29 cellular contexts compared by ENCODE assay signal in the genomic region with DNA sequence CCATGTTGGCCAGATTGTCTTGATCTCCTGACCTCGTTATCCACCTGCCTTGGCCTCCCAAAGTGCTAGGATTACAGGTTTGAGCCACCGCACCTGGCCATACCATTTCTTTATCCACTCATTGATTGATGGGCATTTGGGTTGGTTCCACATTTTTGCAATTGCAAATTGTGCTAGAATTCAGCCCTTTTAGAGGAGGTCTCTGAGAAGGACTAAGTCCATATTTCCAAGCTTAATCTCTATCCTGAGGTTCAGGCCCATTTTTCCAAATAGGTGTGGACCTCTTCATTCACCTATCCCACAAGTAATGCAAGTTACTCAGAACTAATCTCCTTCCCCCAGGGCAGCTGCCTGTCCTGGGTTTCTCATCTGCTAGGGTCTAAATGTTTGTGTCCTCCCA.
"Had no signal": no experiment of that assay in that cellular context is flagged by ENCODE, and none has a peak within 500 bp of the region (broad histone marks: within the 10 kb centered on the region; RNA-seq: fewer than 3 reads in every experiment).

No MANE protein-coding gene starts in this region.

- H3K36me3 ChIP-seq: colonic mucosa, esophagus muscularis mucosa, esophagus squamous epithelium, gastrocnemius medialis, gastroesophageal sphincter, heart left ventricle, heart right ventricle had no signal

- H3K9me3 ChIP-seq: colonic mucosa, gastrocnemius medialis, gastroesophageal sphincter had no signal

- ATAC-seq: effector memory CD8-positive, alpha-beta T cell; esophagus mucosa; foreskin keratinocyte; gastrocnemius medialis; gastroesophageal sphincter; heart left ventricle; heart right ventricle had no signal

- H3K4me1 ChIP-seq: colonic mucosa had no signal

- H3K4me3 ChIP-seq: colonic mucosa, coronary artery, dorsolateral prefrontal cortex, esophagus muscularis mucosa, esophagus squamous epithelium, gastrocnemius medialis, gastroesophageal sphincter, heart left ventricle, heart right ventricle had no signal

- H3K9me3 Mint-ChIP-seq: effector memory CD8-positive, alpha-beta T cell had no signal

- H3K27ac Mint-ChIP-seq: dendritic cell treated with granulocyte-macrophage colony-stimulating factor and Interleukin-4, amounts not matched to agents 40 ng/mL and 50 ng/mL, for 4 days; effector memory CD8-positive, alpha-beta T cell; endodermal cell had no signal

- H3K27me3 ChIP-seq: colonic mucosa, dorsolateral prefrontal cortex, esophagus muscularis mucosa, esophagus squamous epithelium, foreskin keratinocyte, gastrocnemius medialis, gastroesophageal sphincter, heart left ventricle had no signal

- H3K27ac ChIP-seq: colonic mucosa, coronary artery, epithelial cell of prostate, esophagus muscularis mucosa, esophagus squamous epithelium, foreskin keratinocyte, gastrocnemius medialis, gastroesophageal sphincter, heart left ventricle, heart right ventricle had no signal

- H3K4me3 Mint-ChIP-seq: dendritic cell treated with granulocyte-macrophage colony-stimulating factor and Interleukin-4, amounts not matched to agents 40 ng/mL and 50 ng/mL, for 4 days; effector memory CD8-positive, alpha-beta T cell; endodermal cell had no signal

- FAIRE-seq: colon, endometrium, endothelial cell of umbilical vein, frontal cortex had no signal

- H3K4me1 Mint-ChIP-seq: endodermal cell had no signal

- DNase-seq: colonic mucosa; cortex of kidney; dermis blood vessel endothelial cell; dorsolateral prefrontal cortex; effector CD4-positive, alpha-beta T cell; effector CD8-positive, alpha-beta T cell; effector memory CD4-positive, alpha-beta T cell; effector memory CD8-positive, alpha-beta T cell; endodermal cell; erythroblast; esophagus squamous epithelium; foreskin fibroblast; foreskin keratinocyte; foreskin melanocyte; gastrocnemius medialis; glutamatergic neuron; head of caudate nucleus; heart left ventricle; heart right ventricle had no signal
